Comparison of ENCODE assay signal across 9 cellular contexts in genomic region chrX:155768036-155768769, GRCh38.
DNase-seq lines count a peak whose midpoint lies in the region; ATAC-seq and TF ChIP-seq lines count a peak whose summit lies in the region.
"Had no signal": no experiment of that assay in that cellular context is flagged by ENCODE, and none has a peak within 500 bp of the region (broad histone marks: within the 10 kb centered on the region; RNA-seq: fewer than 3 reads in every experiment).

No MANE protein-coding gene starts in this region.

- H3K9ac ChIP-seq in SK-N-SH: no peak overlapping the region

- no peaks in the 10 kb centered on the region for H3K36me3 ChIP-seq in SK-N-SH (replicated peaks in 1 of 2; ENCODE audit: control insufficient read depth in 1 of 2, insufficient read depth in 2 of 2, low read length in 1 of 2)
- H3K36me3 ChIP-seq: tibial nerve had no signal

- H3K4me1 ChIP-seq in SK-N-SH (ENCODE audit: control insufficient read depth in 1 of 2, insufficient read depth in 2 of 2, low read depth in 1 of 2, low read length in 1 of 2): peaks cover 0 to 3% of the 10 kb centered on the region in 2 experiments; a peak in 1 of 4 replicates

- no peaks in the 10 kb centered on the region for H3K79me2 ChIP-seq in SK-N-SH (ENCODE audit: insufficient read depth)

- H3K4me3 ChIP-seq in SK-N-SH (ENCODE audit: low read depth in 2 of 2, low read length in 1 of 2): peak overlapping the region; percentile 47 to 64

- TF ChIP-seq EP300 in SK-N-SH (IDR thresholded peaks at IDR 0.05; ENCODE audit: borderline replicate concordance in 1 of 2, low read depth in 1 of 2, low read length in 1 of 2): no peak

- no peaks in the 10 kb centered on the region for H4K20me1 ChIP-seq in SK-N-SH (ENCODE audit: insufficient read depth)

- peak overlapping the region in 1 of 2 experiments; percentile 39; a peak in 1 of 4 replicates for H3K27ac ChIP-seq in SK-N-SH (ENCODE audit: low read depth in 2 of 2, low read length in 1 of 2)

- POLR2A ChIA-PET in SK-N-SH (lab: Yijun Ruan, JAX): no interaction called here

- peak overlapping the region; percentile 71 for H2AFZ ChIP-seq in SK-N-SH (ENCODE audit: low read depth)

- CTCF ChIA-PET in SK-N-SH (lab: Yijun Ruan, JAX): no interaction called here

- no peak for TF ChIP-seq RAD21 in SK-N-SH (IDR thresholded peaks at IDR 0.05; ENCODE audit: low read length)

- 21% methylated on average over 21 of the region's 21 CpGs for WGBS in SK-N-SH (ENCODE audit: low lambda C conversion rate)

- TF ChIP-seq CTCF in SK-N-SH (IDR thresholded peaks at IDR 0.05): no peak

- peak overlapping the region; percentile 73 for H3K4me2 ChIP-seq in SK-N-SH

- ATAC-seq in HG03469 (IDR thresholded peaks at IDR 0.05; ENCODE audit: unreplicated experiment): no peak

- peaks cover 3% of the 10 kb centered on the region for H3F3A ChIP-seq in SK-N-SH (replicated peaks; ENCODE audit: insufficient read depth)

- DNase-seq in ELR (ENCODE audit: low read depth) (peak; percentile 61), SK-N-SH (peak; percentile 14), fibroblast of peridontal ligament (ENCODE audit: extremely low read depth) (peak; percentile 31), putamen (ENCODE audit: low spot score) (peak; percentile 16), GDM1 (lab: John Stamatoyannopoulos, UW) (no peak)
- no peak for DNase-seq in stimulated activated naive CD4-positive, alpha-beta T cell (lab: John Stamatoyannopoulos, UW)
- DNase-seq in stimulated activated CD4-positive, alpha-beta T cell treated with anti-CD3 and anti-CD28 coated beads, Interleukin-12 subunit alpha, Interleukin-12 subunit beta, amount 100 ng/mL, for 4 hours: no peak

- H3K9me3 ChIP-seq in SK-N-SH: no peaks in the 10 kb centered on the region
- H3K9me3 ChIP-seq: tibial nerve had no signal

- H3K9me2 ChIP-seq in SK-N-SH: no peaks in the 10 kb centered on the region

- H3K27me3 ChIP-seq in SK-N-SH (ENCODE audit: insufficient read depth): no peaks in the 10 kb centered on the region
- H3K27me3 ChIP-seq: tibial nerve had no signal

TF ChIP-seq in SK-N-SH, 30 proteins besides CTCF, POLR2A, EP300 and RAD21:
- TF ChIP-seq EZH2phosphoT487 (IDR thresholded peaks at IDR 0.05; ENCODE audit: borderline replicate concordance, low read depth) (no peak), NRF1 (IDR thresholded peaks at IDR 0.05; ENCODE audit: low read depth, low read length) (peak; percentile 47), FOXJ3 (CRISPR knock-in tag; IDR thresholded peaks at IDR 0.05) (no peak)

Comparison
In these comparisons a context has a peak if more than half of its experiments do, and no peak if none do; other contexts are left out.
1. DNase-seq: peak in ELR (single experiment), SK-N-SH (single experiment), fibroblast of peridontal ligament (single experiment) and putamen (single experiment); none in GDM1 (single experiment), stimulated activated naive CD4-positive, alpha-beta T cell (0 of 6) and stimulated activated CD4-positive, alpha-beta T cell treated with anti-CD3 and anti-CD28 coated beads, Interleukin-12 subunit alpha, Interleukin-12 subunit beta, amount 100 ng/mL, for 4 hours (single experiment).